31 cellular contexts compared by ENCODE assay signal in the genomic region with DNA sequence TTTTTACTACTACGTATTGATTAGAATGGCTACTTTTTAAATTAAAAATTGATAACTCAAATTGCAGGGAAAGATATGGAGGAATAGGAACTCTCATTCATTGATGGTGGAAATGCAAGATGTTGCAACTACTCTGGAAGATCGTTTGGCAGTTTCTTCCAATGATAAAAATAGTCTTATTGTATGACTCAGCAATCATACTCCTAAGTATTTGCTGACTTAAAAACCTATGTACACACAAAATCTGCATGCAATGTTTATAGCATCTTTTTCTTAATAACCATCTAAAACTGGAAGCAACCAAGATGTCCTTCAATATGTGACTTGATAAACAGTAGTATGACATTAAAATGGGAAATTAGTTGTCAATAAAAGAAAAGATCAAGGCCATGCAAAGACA.
"Had no signal": no experiment of that assay in that cellular context is flagged by ENCODE, and none has a peak within 500 bp of the region (broad histone marks: within the 10 kb centered on the region; RNA-seq: fewer than 3 reads in every experiment).

No MANE protein-coding gene starts in this region.

- DNase-seq: hypothalamus; immature natural killer cell; kidney; left colon; left lung; lower lobe of right lung; mammary epithelial cell; mesenchymal stem cell; naive B cell; natural killer cell; nephron progenitor cell; occipital lobe; ovary; stimulated activated CD4-positive, alpha-beta T cell treated with anti-CD3 and anti-CD28 coated beads, Interleukin-12 subunit alpha, Interleukin-12 subunit beta, amount 100 ng/mL, for 4 hours; stimulated activated CD4-positive, alpha-beta T cell treated with anti-CD3 and anti-CD28 coated beads, Interleukin-15, amount 100 ng/mL, for 24 hours; stimulated activated CD4-positive, alpha-beta T cell treated with anti-CD3 and anti-CD28 coated beads, Interleukin-2, amount 100 ng/mL, for 24 hours; stimulated activated CD4-positive, alpha-beta T cell treated with anti-CD3 and anti-CD28 coated beads, Interleukin-4, amount 100 ng/mL, for 1 hour; stimulated activated naive B cell treated with anti-CD40 and anti-IgM and Interleukin-4, amounts not matched to agents 10 μg/mL and 1 μg/mL and 100 μg/mL, for 72 hours; stimulated activated naive CD8-positive, alpha-beta T cell treated with anti-CD3 and anti-CD28 coated beads, Interleukin-15, Interleukin-2, amounts not matched to agents 100 U/mL and 50 U/mL, for 24 hours; stomach; testis; thyroid gland; transverse colon; upper lobe of left lung had no signal

- H3K9me3 ChIP-seq: lower lobe of right lung, neutrophil, ovary, right atrium auricular region, testis, thyroid gland, upper lobe of left lung, vagina had no signal

- FAIRE-seq: islet of Langerhans, kidney had no signal

- H3K4me3 ChIP-seq: left lung, lower lobe of right lung, neural progenitor cell, ovary, right atrium auricular region, skin epidermis, stomach, testis, thyroid gland, transverse colon, upper lobe of left lung, vagina had no signal

- ATAC-seq: left colon; left lung; lower lobe of right lung; natural killer cell; sciatic nerve; stimulated activated naive B cell treated with anti-CD40 and anti-IgM and Interleukin-4, amounts not matched to agents 10 μg/mL and 1 μg/mL and 100 μg/mL, for 72 hours; stimulated activated naive CD8-positive, alpha-beta T cell treated with anti-CD3 and anti-CD28 coated beads, Interleukin-15, Interleukin-2, amounts not matched to agents 100 U/mL and 50 U/mL, for 24 hours had no signal

- H3K4me1 ChIP-seq: left lung, lower lobe of right lung, neural progenitor cell, right atrium auricular region, stomach, testis, thyroid gland, transverse colon, upper lobe of left lung, vagina had no signal

- H3K36me3 ChIP-seq: left lung, lower lobe of right lung, neural progenitor cell, neutrophil, ovary, right atrium auricular region, stomach, thyroid gland, transverse colon, upper lobe of left lung, vagina had no signal

- H3K27ac ChIP-seq: left lung, lower lobe of right lung, neural progenitor cell, neutrophil, ovary, right atrium auricular region, skin epidermis, stomach, testis, thyroid gland, transverse colon, upper lobe of left lung, vagina had no signal

- H3K9ac ChIP-seq: neural progenitor cell had no signal

- H3K4me2 ChIP-seq: neural progenitor cell had no signal

- H3K27me3 ChIP-seq: left lung, neural progenitor cell, neutrophil, ovary, right atrium auricular region, stomach, testis, thyroid gland, transverse colon, upper lobe of left lung, vagina had no signal

- H2AFZ ChIP-seq: neural progenitor cell had no signal
